ENCODE assay signal across 10 cellular contexts in genomic region chr9:10512144-10512543, GRCh38.
"Had no signal": no experiment of that assay in that cellular context is flagged by ENCODE, and none has a peak within 500 bp of the region (broad histone marks: within the 10 kb centered on the region; RNA-seq: fewer than 3 reads in every experiment).

No MANE protein-coding gene starts in this region.

- H3K36me3 ChIP-seq: HAP-1 had no signal

- H3K27ac ChIP-seq: GM23248 had no signal

- H3K4me3 Mint-ChIP-seq: GM23338, H9, HFFc6 had no signal

- H3K9ac ChIP-seq: GM23248 had no signal

- H3K9me3 ChIP-seq: HAP-1 had no signal

- DNase-seq: GM23248, GOT3, H7, H9, HCEC 1CT, HFFc6 had no signal

- H3K4me1 Mint-ChIP-seq: GM23338, H9 had no signal

- H3K27ac Mint-ChIP-seq: GM23338, HFFc6 had no signal

- H3K4me1 ChIP-seq: HAP-1 had no signal

- ATAC-seq: GM23338, HCT116 had no signal

- FAIRE-seq: H54 had no signal

- H3K4me3 ChIP-seq: GM23248, GM23338, HAP-1 had no signal

- H3K4me2 ChIP-seq: GM23338 had no signal

- H2AFZ ChIP-seq: GM23248, GM23338 had no signal
